In genomic region chr11:62621027-62621566, GRCh38 we compare ENCODE assay signal across 8 cellular contexts. TPM values are rescaled to one million over a fixed set of nuclear protein-coding genes. Genes with fewer than 3 reads are reported as not detected.
DNase-seq lines count a peak whose midpoint lies in the region; ATAC-seq and TF ChIP-seq lines count a peak whose summit lies in the region.

No MANE protein-coding gene starts in this region.

- no peak overlapping the region for H2BK12ac ChIP-seq in neuronal stem cell (ENCODE audit: low read length)

- no peak overlapping the region for H2AK5ac ChIP-seq in neuronal stem cell (ENCODE audit: low read depth, low read length)

- H3K79me2 ChIP-seq in OCI-LY7 (ENCODE audit: insufficient read depth, low read depth, low read length): peaks cover 24% of the 10 kb centered on the region

- H2BK15ac ChIP-seq in neuronal stem cell (ENCODE audit: low read length): no peak overlapping the region

- peak overlapping the region; percentile 94 for H3K9ac ChIP-seq in neuronal stem cell (ENCODE audit: low read depth, low read length, poor library complexity)

- DNase-seq in CD4-positive, alpha-beta memory T cell: no peak
- DNase-seq in OCI-LY7 (ENCODE audit: low spot score) (no peak), endothelial cell (ENCODE audit: low spot score) (no peak), neuronal stem cell (ENCODE audit: low spot score) (no peak), SKM-1 (lab: John Stamatoyannopoulos, UW; ENCODE audit: unreplicated experiment) (no peak), islet precursor cell (no peak)

- H3K36me3 Mint-ChIP-seq in CD4-positive, alpha-beta memory T cell: peaks cover 10 to 36% of the 10 kb centered on the region in 2 donors
- peaks cover 23% of the 10 kb centered on the region for H3K36me3 Mint-ChIP-seq in endothelial cell (ENCODE audit: low read depth, unreplicated experiment)

- no peaks in the 10 kb centered on the region for H4K20me1 ChIP-seq in OCI-LY7 (ENCODE audit: insufficient read depth, low read length)

- peak overlapping the region; percentile 89 to 98 (median 95) for H3K4me3 Mint-ChIP-seq in CD4-positive, alpha-beta memory T cell
- H3K4me3 Mint-ChIP-seq in endothelial cell (ENCODE audit: unreplicated experiment): peak overlapping the region; percentile 93

- no peak overlapping the region for H4K8ac ChIP-seq in neuronal stem cell (ENCODE audit: low read depth, low read length)

- H2BK5ac ChIP-seq in neuronal stem cell (ENCODE audit: low read length): peak overlapping the region; percentile 91

- H3K14ac ChIP-seq in neuronal stem cell (ENCODE audit: low read length): no peak overlapping the region

- H3K4me1 Mint-ChIP-seq in CD4-positive, alpha-beta memory T cell: peaks cover 19 to 29% (median 20%) of the 10 kb centered on the region in 4 donors
- peaks cover 42% of the 10 kb centered on the region for H3K4me1 Mint-ChIP-seq in endothelial cell (ENCODE audit: unreplicated experiment)

- POLR2A ChIA-PET in CD4-positive, alpha-beta memory T cell (lab: Charles Lee; ENCODE audit: partially characterized antibody): interaction anchor here (0.6 to 8.0 kb wide), 29 partner anchors 8 to 220 kb away, joined by 3 to 114 read pairs (median 8); partner anchors contain the start of genes C11orf98, CSKMT, EEF1G and EML3
- POLR2A ChIA-PET in OCI-LY7 (lab: Charles Lee): interaction anchor here (0.8 to 2.7 kb wide), 12 partner anchors 10 to 151 kb away, joined by 3 to 17 read pairs (median 4); partner anchors contain the start of genes C11orf98, CSKMT, EEF1G and GANAB

- no peak overlapping the region for H4K91ac ChIP-seq in neuronal stem cell (ENCODE audit: low read depth, low read length, poor library complexity)

- peaks cover 20% of the 10 kb centered on the region for H3K36me3 ChIP-seq in CD4-positive, alpha-beta memory T cell (ENCODE audit: insufficient read depth, low read length)
- peaks cover 45% of the 10 kb centered on the region for H3K36me3 ChIP-seq in OCI-LY7 (ENCODE audit: insufficient read depth, low read length)
- peaks cover 20 to 51% of the 10 kb centered on the region in 2 donors for H3K36me3 ChIP-seq in neuronal stem cell (replicated peaks in 1 of 2; ENCODE audit: control insufficient read depth in 2 of 2, insufficient read depth in 2 of 2, low read length in 2 of 2)

- CTCF ChIA-PET in CD4-positive, alpha-beta memory T cell (lab: Charles Lee; ENCODE audit: partially characterized antibody): interaction anchor here (0.6 to 2.0 kb wide), 5 partner anchors 22 to 64 kb away, joined by 3 to 23 read pairs (median 4); partner anchors contain the start of genes INTS5 and TUT1
- CTCF ChIA-PET in OCI-LY7 (lab: Charles Lee; ENCODE audit: unreplicated experiment): interaction anchor here (0.9 to 1.0 kb wide), 2 partner anchors 29 to 32 kb away, joined by 3 to 4 read pairs; partner anchors contain the start of gene INTS5

- intact Hi-C loops in CD4-positive, alpha-beta memory T cell (cut with micrococcal nuclease): loop anchor here (1.0 kb wide), 1 partner anchor 8 kb away; the partner anchor contains the start of gene ROM1
- intact Hi-C loops in OCI-LY7 (cut with micrococcal nuclease; ENCODE audit: unreplicated experiment): no loop called here

- peaks cover 26% of the 10 kb centered on the region for H3K4me1 ChIP-seq in CD4-positive, alpha-beta memory T cell (ENCODE audit: insufficient read depth, low read length)
- H3K4me1 ChIP-seq in OCI-LY7 (ENCODE audit: insufficient read depth, low read length, poor library complexity, severe bottlenecking) (peaks cover 25% of the 10 kb centered on the region), neuronal stem cell (ENCODE audit: control insufficient read depth in 2 of 2, insufficient read depth in 1 of 2, low read depth in 1 of 2, low read length in 2 of 2) (peaks cover 3% of the 10 kb centered on the region in 2 donors)

- H3K4me3 ChIP-seq in CD4-positive, alpha-beta memory T cell (ENCODE audit: low read length in 2 of 2): peak overlapping the region; percentile 83 to 89
- peak overlapping the region; percentile 79 for H3K4me3 ChIP-seq in OCI-LY7 (ENCODE audit: low read depth, low read length, poor library complexity, severe bottlenecking)
- H3K4me3 ChIP-seq in neuronal stem cell (ENCODE audit: low read length in 2 of 2): peak overlapping the region; percentile 64 to 81

- no peaks in the 10 kb centered on the region for H3K27me3 Mint-ChIP-seq in CD4-positive, alpha-beta memory T cell
- peaks cover 13% of the 10 kb centered on the region for H3K27me3 Mint-ChIP-seq in endothelial cell (ENCODE audit: unreplicated experiment)

- peak overlapping the region; percentile 47 for H2BK120ac ChIP-seq in neuronal stem cell (ENCODE audit: low read depth, low read length)

- BruUV-seq in OCI-LY7 (replicated peaks; lab: Mats Ljungman, UMichigan): TSS peak; percentile 60

- no peaks in the 10 kb centered on the region for H3K9me2 ChIP-seq in OCI-LY7 (ENCODE audit: insufficient read depth, low read length)

- H3K18ac ChIP-seq in neuronal stem cell (ENCODE audit: low read length): peak overlapping the region; percentile 87

- no peak for ATAC-seq in GM21423 (IDR thresholded peaks at IDR 0.05; ENCODE audit: unreplicated experiment)
- no peak for ATAC-seq in HG03159 (IDR thresholded peaks at IDR 0.05; ENCODE audit: unreplicated experiment)

- H3K79me1 ChIP-seq in neuronal stem cell (ENCODE audit: low read depth, low read length): peaks cover 2% of the 10 kb centered on the region

- no CpG with 5 or more reads among the region's 8 CpGs for WGBS in neuronal stem cell (ENCODE audit: extremely low coverage in 2 of 2, insufficient read length in 2 of 2, insufficient replicate concordance in 1 of 2), 2 donors

- no peaks in the 10 kb centered on the region for H3K9me3 ChIP-seq in CD4-positive, alpha-beta memory T cell (ENCODE audit: control insufficient read depth in 1 of 2, low read length in 2 of 2)
- H3K9me3 ChIP-seq in OCI-LY7 (ENCODE audit: low read length) (no peaks in the 10 kb centered on the region), neuronal stem cell (replicated peaks in 1 of 2; ENCODE audit: control insufficient read depth in 2 of 2, insufficient read depth in 1 of 2, low read depth in 1 of 2, low read length in 2 of 2) (no peaks in the 10 kb centered on the region)

- peak overlapping the region; percentile 98 for H3K4me2 ChIP-seq in OCI-LY7 (ENCODE audit: low read length)
- H3K4me2 ChIP-seq in neuronal stem cell (ENCODE audit: insufficient read depth, low read length, poor library complexity, severe bottlenecking): peak overlapping the region; percentile 67

- H2AFZ ChIP-seq in OCI-LY7 (ENCODE audit: low read length): peak overlapping the region; percentile 42; the same call in 1 of the 2 replicates
- H2AFZ ChIP-seq in neuronal stem cell (ENCODE audit: low read length): peak overlapping the region; percentile 88

- no peak overlapping the region for H3K4ac ChIP-seq in neuronal stem cell (ENCODE audit: low read length)

- no peaks in the 10 kb centered on the region for H3K9me3 Mint-ChIP-seq in CD4-positive, alpha-beta memory T cell
- no peaks in the 10 kb centered on the region for H3K9me3 Mint-ChIP-seq in endothelial cell (ENCODE audit: unreplicated experiment)

- H3K27ac Mint-ChIP-seq in CD4-positive, alpha-beta memory T cell: peak overlapping the region; percentile 91 to 99 (median 98)
- peak overlapping the region; percentile 91 for H3K27ac Mint-ChIP-seq in endothelial cell (ENCODE audit: unreplicated experiment)

- TF ChIP-seq CTCF in OCI-LY7 (conservative IDR thresholded peaks at IDR 0.05; ENCODE audit: low read length): no peak
- TF ChIP-seq CTCF in endothelial cell (IDR thresholded peaks at IDR 0.05; ENCODE audit: unreplicated experiment): no peak

- peak overlapping the region; percentile 94 for H3K27ac ChIP-seq in CD4-positive, alpha-beta memory T cell (ENCODE audit: low read depth, low read length)
- peak overlapping the region; percentile 83 for H3K27ac ChIP-seq in OCI-LY7 (ENCODE audit: low read depth, low read length, poor library complexity, severe bottlenecking)
- H3K27ac ChIP-seq in neuronal stem cell (replicated peaks; ENCODE audit: low read length): peak overlapping the region; percentile 66

- no peaks in the 10 kb centered on the region for H3K27me3 ChIP-seq in CD4-positive, alpha-beta memory T cell (ENCODE audit: insufficient read depth, low read length)
- no peaks in the 10 kb centered on the region for H3K27me3 ChIP-seq in neuronal stem cell (ENCODE audit: control insufficient read depth in 3 of 3, insufficient read depth in 3 of 3, low read depth in 1 of 3, low read length in 3 of 3)

- peak overlapping the region; percentile 66 for H3K23ac ChIP-seq in neuronal stem cell (ENCODE audit: low read depth, low read length, poor library complexity)

RNA-seq across cellular contexts. Expression of gene B3GAT3, which starts 0.7 kb away (rescaled TPM):
- total RNA-seq in CD4-positive, alpha-beta memory T cell: 10 to 100 TPM; 66.3 to 74.3 TPM
- 10 to 100 TPM; 37.9 to 48.4 TPM for polyA plus RNA-seq in CD4-positive, alpha-beta memory T cell
- 55.8 and 74.3 TPM in 2 replicates for total RNA-seq in OCI-LY7 (2014; rRNA removed; shearing (Covaris generic))
- total RNA-seq in OCI-LY7 (2022) (66.2 and 71.3 TPM in 2 replicates), endothelial cell (ENCODE audit: unreplicated experiment) (32.8 TPM)
- 30.5 TPM for polyA plus RNA-seq in neuronal stem cell (2013, experiment 1 of 2)
- polyA plus RNA-seq in neuronal stem cell (2013, experiment 2 of 2): 30.4 TPM

RNA-seq across cellular contexts. Expression of gene ROM1, which starts 8.0 kb away (rescaled TPM):
- 1 to 10 TPM; 1.6 to 1.9 TPM for total RNA-seq in CD4-positive, alpha-beta memory T cell
- under 1 TPM; 0.98 to 1.00 TPM for polyA plus RNA-seq in CD4-positive, alpha-beta memory T cell
- 0.69 and 1.1 TPM in 2 replicates for total RNA-seq in OCI-LY7 (2014; rRNA removed; shearing (Covaris generic))
- 1.2 and 2.5 TPM in 2 replicates for total RNA-seq in OCI-LY7 (2022)
- total RNA-seq in endothelial cell (ENCODE audit: unreplicated experiment): 2.1 TPM
- polyA plus RNA-seq in neuronal stem cell (2013, experiment 1 of 2): 0.95 TPM
- 0.58 TPM for polyA plus RNA-seq in neuronal stem cell (2013, experiment 2 of 2)

RNA-seq across cellular contexts. Expression of gene EML3, which starts 8.5 kb away (rescaled TPM):
- total RNA-seq in CD4-positive, alpha-beta memory T cell: 100 to 1,000 TPM; 192 to 201 TPM
- polyA plus RNA-seq in CD4-positive, alpha-beta memory T cell: 10 to 100 TPM; 18.2 to 24.8 TPM
- 41.2 and 52.8 TPM in 2 replicates for total RNA-seq in OCI-LY7 (2014; rRNA removed; shearing (Covaris generic))
- 81.6 and 92.6 TPM in 2 replicates for total RNA-seq in OCI-LY7 (2022)
- 98.6 TPM for total RNA-seq in endothelial cell (ENCODE audit: unreplicated experiment)
- polyA plus RNA-seq in neuronal stem cell (2013, experiment 1 of 2): 22.2 TPM
- polyA plus RNA-seq in neuronal stem cell (2013, experiment 2 of 2): 21.7 TPM

RNA-seq across cellular contexts. Expression of gene MTA2, which starts 19.4 kb away (rescaled TPM):
- total RNA-seq in CD4-positive, alpha-beta memory T cell: 100 to 1,000 TPM; 207 to 210 TPM
- 10 to 100 TPM; 16.6 to 36.4 TPM for polyA plus RNA-seq in CD4-positive, alpha-beta memory T cell
- 130 and 133 TPM in 2 replicates for total RNA-seq in OCI-LY7 (2014; rRNA removed; shearing (Covaris generic))
- total RNA-seq in OCI-LY7 (2022) (162 and 174 TPM in 2 replicates), endothelial cell (ENCODE audit: unreplicated experiment) (157 TPM)
- polyA plus RNA-seq in neuronal stem cell (2013, experiment 1 of 2): 61.4 TPM
- polyA plus RNA-seq in neuronal stem cell (2013, experiment 2 of 2): 60.5 TPM

RNA-seq across cellular contexts. Expression of gene GANAB, which starts 25.3 kb away (rescaled TPM):
- 100 to 1,000 TPM; 260 to 262 TPM for total RNA-seq in CD4-positive, alpha-beta memory T cell
- polyA plus RNA-seq in CD4-positive, alpha-beta memory T cell: 100 to 1,000 TPM; 122 to 142 TPM
- 91.4 and 108 TPM in 2 replicates for total RNA-seq in OCI-LY7 (2014; rRNA removed; shearing (Covaris generic))
- total RNA-seq in OCI-LY7 (2022) (205 and 217 TPM in 2 replicates), endothelial cell (ENCODE audit: unreplicated experiment) (383 TPM)
- 114 TPM for polyA plus RNA-seq in neuronal stem cell (2013, experiment 1 of 2)
- 110 TPM for polyA plus RNA-seq in neuronal stem cell (2013, experiment 2 of 2)
